ENCODE assay signal across 9 cellular contexts in the genomic region with DNA sequence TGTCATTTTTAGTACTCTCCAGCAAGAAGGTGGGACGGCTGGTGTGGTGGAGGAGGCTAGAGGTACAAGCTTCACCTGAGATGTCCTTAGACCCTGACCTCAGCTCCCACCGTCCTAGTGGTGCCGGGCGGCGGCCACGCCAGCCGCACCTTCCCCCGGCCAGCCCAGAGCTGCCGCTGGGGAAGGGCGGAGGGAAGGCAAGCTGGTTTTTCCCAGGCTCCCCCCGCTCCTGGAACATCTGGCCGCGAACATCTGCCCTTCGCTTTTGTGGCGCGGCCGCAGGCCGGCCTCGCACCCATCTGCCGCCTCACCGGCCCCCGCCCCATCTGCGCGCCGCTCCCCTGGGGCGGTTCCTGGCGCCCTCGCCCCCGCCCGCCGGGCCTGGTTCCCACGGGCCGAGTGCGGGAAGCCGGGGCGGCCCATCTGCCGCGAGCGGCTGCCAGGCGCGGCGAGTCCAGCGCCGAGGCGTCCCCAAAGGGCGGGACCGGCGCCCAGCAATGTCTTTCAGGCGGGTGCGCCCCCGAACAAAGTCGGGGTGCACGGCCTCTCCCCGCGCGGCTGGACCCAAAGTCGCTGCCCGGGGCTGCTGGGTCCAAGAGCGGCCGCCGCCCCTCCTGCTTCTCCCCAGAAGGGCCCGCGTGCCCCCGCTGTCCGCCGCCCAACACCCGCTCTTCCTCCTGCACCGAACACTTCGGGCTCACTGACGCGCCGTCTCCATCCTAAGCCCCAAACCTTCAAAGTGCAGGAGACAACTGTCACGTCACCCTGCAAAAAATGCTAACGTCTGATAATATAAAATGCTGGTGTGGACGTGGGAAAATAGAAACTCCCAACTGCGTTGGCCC. TPM values are rescaled to one million over a fixed set of nuclear protein-coding genes. Genes with fewer than 3 reads are reported as not detected.
DNase-seq lines count a peak whose midpoint lies in the region; ATAC-seq, FAIRE-seq and TF ChIP-seq lines count a peak whose summit lies in the region.
"Had no signal": no experiment of that assay in that cellular context is flagged by ENCODE, and none has a peak within 500 bp of the region (broad histone marks: within the 10 kb centered on the region; RNA-seq: fewer than 3 reads in every experiment).

No MANE protein-coding gene starts in this region.

- ATAC-seq in GM12878 = peak; percentile 69
- ATAC-seq in stimulated activated naive CD8-positive, alpha-beta T cell treated with anti-CD3 and anti-CD28 coated beads, Interleukin-15, amount 100 ng/mL, for 72 hours = peak; percentile 63
- no peak for ATAC-seq in GM18520 (IDR thresholded peaks at IDR 0.05; ENCODE audit: unreplicated experiment)
- ATAC-seq in HG03280 (IDR thresholded peaks at IDR 0.05; ENCODE audit: unreplicated experiment) = no peak

- no peak for TF ChIP-seq EP300 in GM12878 (IDR thresholded peaks at IDR 0.05; ENCODE audit: borderline replicate concordance in 1 of 2, control insufficient read depth in 1 of 2, low read depth in 2 of 2, low read length in 2 of 2)

- in situ Hi-C loops in GM12878 (cut with MboI) = no loop called here

- no peaks in the 10 kb centered on the region for H3K9me3 Mint-ChIP-seq in stimulated activated naive CD8-positive, alpha-beta T cell treated with anti-CD3 and anti-CD28 coated beads, Interleukin-15, amount 100 ng/mL, for 72 hours

- H3K36me3 ChIP-seq in HUES6 (ENCODE audit: control insufficient read depth, insufficient read depth, low read length) (no peaks in the 10 kb centered on the region), GM12878 (ENCODE audit: control insufficient read depth in 2 of 2, insufficient read depth in 2 of 2, low read length in 1 of 2) (no peaks in the 10 kb centered on the region)

- SMC1A ChIA-PET in GM12878 (lab: Charles Lee; ENCODE audit: uncharacterized antibody, unreplicated experiment) = interaction anchor here (0.7 to 1.2 kb wide), 2 partner anchors 24 to 25 kb away, joined by 4 to 5 read pairs; no protein-coding TSS in a partner anchor

- peak overlapping the region; percentile 82 to 83 for H3K4me3 Mint-ChIP-seq in stimulated activated naive CD8-positive, alpha-beta T cell treated with anti-CD3 and anti-CD28 coated beads, Interleukin-15, amount 100 ng/mL, for 72 hours

- no peak overlapping the region for H3K27ac Mint-ChIP-seq in stimulated activated naive CD8-positive, alpha-beta T cell treated with anti-CD3 and anti-CD28 coated beads, Interleukin-15, amount 100 ng/mL, for 72 hours

- CTCF ChIA-PET in GM12878 (lab: Yijun Ruan, JAX) = interaction anchor here (0.8 to 2.1 kb wide), 4 partner anchors 15 to 25 kb away, joined by 3 to 9 read pairs (median 6); no protein-coding TSS in a partner anchor

- peaks cover 7% of the 10 kb centered on the region for H3K4me1 Mint-ChIP-seq in stimulated activated naive CD8-positive, alpha-beta T cell treated with anti-CD3 and anti-CD28 coated beads, Interleukin-15, amount 100 ng/mL, for 72 hours

- TF ChIP-seq RAD21 in GM12878 (IDR thresholded peaks at IDR 0.05; ENCODE audit: insufficient read depth, low read depth, low read length) = no peak

- no peaks in the 10 kb centered on the region for H3K9me3 ChIP-seq in HUES6 (ENCODE audit: control insufficient read depth, insufficient read depth, low read depth, low read length)
- no peaks in the 10 kb centered on the region for H3K9me3 ChIP-seq in GM12878 (replicated peaks; ENCODE audit: control insufficient read depth, insufficient read depth, low read length)

- no peak for TF ChIP-seq CTCF in GM12878 (IDR thresholded peaks at IDR 0.05 in 2 of 3, conservative IDR thresholded peaks at IDR 0.05 in 1 of 3; ENCODE audit: control insufficient read depth in 2 of 3, extremely low read depth in 1 of 3, insufficient read depth in 1 of 3, low read depth in 3 of 3, low read length in 3 of 3)

- H3K9ac ChIP-seq in HUES6 (ENCODE audit: low read length) (peak overlapping the region; percentile 71), GM12878 (ENCODE audit: control insufficient read depth, insufficient read depth, low read length) (no peak overlapping the region)

- TF ChIP-seq POLR2A in GM12878 (IDR thresholded peaks at IDR 0.05; ENCODE audit: low read depth, low read length) = no peak

- RAD21 ChIA-PET in GM12878 (lab: Charles Lee; ENCODE audit: unreplicated experiment) = interaction anchor here (0.7 to 3.1 kb wide), 3 partner anchors 15 to 25 kb away, joined by 3 to 10 read pairs (median 3); no protein-coding TSS in a partner anchor

- peak overlapping the region; percentile 68 for H3K4me2 ChIP-seq in GM12878 (ENCODE audit: control insufficient read depth, insufficient read depth)

- H3K4me1 ChIP-seq in HUES6 (ENCODE audit: control insufficient read depth, insufficient read depth, low read length) (peaks cover 41% of the 10 kb centered on the region), GM12878 (ENCODE audit: control insufficient read depth, insufficient read depth, low read length) (no peaks in the 10 kb centered on the region)

- POLR2A ChIA-PET in GM12878 (lab: Charles Lee) = no interaction called here

- no peaks in the 10 kb centered on the region for H3K79me2 ChIP-seq in GM12878 (ENCODE audit: control insufficient read depth, insufficient read depth, low read length)

- intact Hi-C loops in GM12878 (cut with micrococcal nuclease; ENCODE audit: unreplicated experiment) = no loop called here

- H2AFZ ChIP-seq in GM12878 (ENCODE audit: control insufficient read depth, low read depth, low read length) = peak overlapping the region; percentile 34

- DNase-seq in CD1c-positive myeloid dendritic cell (ENCODE audit: extremely low spot score) (peak; percentile 58), GM12878 (ENCODE audit: low read depth, low spot score) (no peak), islet precursor cell (peak; percentile 86), superior temporal gyrus (ENCODE audit: extremely low spot score) (no peak)
- no peak for DNase-seq in stimulated activated naive CD8-positive, alpha-beta T cell treated with anti-CD3 and anti-CD28 coated beads, Interleukin-15, amount 100 ng/mL, for 72 hours

- H3K27me3 ChIP-seq in HUES6 (ENCODE audit: control insufficient read depth, insufficient read depth, low read length) (no peaks in the 10 kb centered on the region), GM12878 (replicated peaks in 1 of 2; ENCODE audit: control insufficient read depth in 2 of 2, insufficient read depth in 2 of 2, low read length in 1 of 2) (peaks cover 2% of the 10 kb centered on the region in 2 experiments; a peak in 2 of 4 replicates)

- H3K27me3 Mint-ChIP-seq in stimulated activated naive CD8-positive, alpha-beta T cell treated with anti-CD3 and anti-CD28 coated beads, Interleukin-15, amount 100 ng/mL, for 72 hours = peaks cover 39% of the 10 kb centered on the region

- 9% methylated on average over 45 of the region's 76 CpGs for WGBS in GM12878 (ENCODE audit: insufficient coverage, insufficient replicate concordance, low lambda C conversion rate, missing lambda C conversion rate)

- no TSS peak for BruUV-seq in GM12878 (replicated peaks; lab: Mats Ljungman, UMichigan)

- H4K20me1 ChIP-seq in GM12878 (ENCODE audit: control insufficient read depth, insufficient read depth) = no peaks in the 10 kb centered on the region

- no peak for FAIRE-seq in GM12878 (lab: Jason Lieb, UNC)

- H3K27ac ChIP-seq in HUES6 (ENCODE audit: low read depth, low read length) (peak overlapping the region; percentile 98; the same call in 1 of the 2 replicates), GM12878 (ENCODE audit: control insufficient read depth, insufficient read depth) (no peak overlapping the region)

- H3K4me3 ChIP-seq in HUES6 (ENCODE audit: low read depth, low read length) (peak overlapping the region; percentile 42), GM12878 (0 out of 2 replicates have a peak overlapping the region, but pooled peaks have one; percentile 4)

TF ChIP-seq in GM12878, 131 proteins besides CTCF, POLR2A, EP300 and RAD21 (continues in another document):
- TF ChIP-seq SUZ12 (IDR thresholded peaks at IDR 0.05; ENCODE audit: unreplicated experiment) = peak; percentile 72
- TF ChIP-seq GATAD2B (conservative IDR thresholded peaks at IDR 0.05; ENCODE audit: low read depth) = peak; percentile 94
- TF ChIP-seq EGR1 (IDR thresholded peaks at IDR 0.05; ENCODE audit: borderline replicate concordance in 1 of 2, low read depth in 2 of 2, low read length in 2 of 2) = peak in 1 of 2 experiments; percentile 24; a peak in 1 of 3 replicates
- TF ChIP-seq IKZF1 (conservative IDR thresholded peaks at IDR 0.05) = peak; percentile 62

RNA-seq across cellular contexts. Expression of a gene that starts 17.3 kb away (rescaled TPM):
- total RNA-seq in GM12878 (2013; cell fraction: nucleolus; rRNA removed) = 0.56 and 1.1 TPM in 2 replicates
- total RNA-seq in GM12878 (2014; rRNA removed) = 0.38 and 0.56 TPM in 2 replicates
- total RNA-seq in GM12878 (2014; rRNA removed; fragmentation: Illumina TruSeq; extraction: Trizol) = 0.13 and 0.14 TPM in 2 replicates
- total RNA-seq in GM12878 (2021) = 0.49 and 1.0 TPM in 2 replicates
- polyA plus RNA-seq in GM12878 (2011; ENCODE audit: low read depth) = not detected
- polyA plus RNA-seq in GM12878 (2011; rRNA removed) = 0.31 TPM in 1 of 2 replicates, not detected in the other
- polyA plus RNA-seq in GM12878 (2011; cell fraction: cytosol; rRNA removed) = 1.1 and 1.2 TPM in 2 replicates
- 1.2 and 1.7 TPM in 2 replicates for polyA plus RNA-seq in GM12878 (2011; cell fraction: nucleus; rRNA removed)
- polyA plus RNA-seq in GM12878 (2012) = 0.15 and 0.21 TPM in 2 replicates
- polyA plus RNA-seq in GM12878 (2014; fragmentation: Illumina TruSeq; extraction: Trizol) = not detected in 2 replicates
- under 1 TPM in 1 of 2 experiments, not detected in 1; 0.09 TPM for polyA plus RNA-seq in GM12878 (2014; fragmentation: Nextera tagmentation; extraction: Ambion mirVana)
- polyA plus RNA-seq in GM12878 (2014; rRNA removed) = 0.46 and 0.71 TPM in 2 replicates
- 1 to 10 TPM in 1 of 2 experiments, under 1 TPM in 1; 0.87 to 1.3 TPM for polyA plus RNA-seq in GM12878 (2016; fragmentation: Nextera tagmentation; extraction: Ambion mirVana)
- 0.62 TPM in 1 of 2 replicates, not detected in the other for polyA minus RNA-seq in GM12878 (2011; rRNA and poly(A)+ RNA removed)
- polyA minus RNA-seq in GM12878 (2011; cell fraction: cytosol; rRNA and poly(A)+ RNA removed) = 8.9 and 10.8 TPM in 2 replicates
- 1.7 and 4.2 TPM in 2 replicates for polyA minus RNA-seq in GM12878 (2011; cell fraction: nucleus; rRNA and poly(A)+ RNA removed)

RNA-seq across cellular contexts. Expression of a gene that starts 49.9 kb away (rescaled TPM):
- not detected in 2 replicates for total RNA-seq in GM12878 (2013; cell fraction: nucleolus; rRNA removed)
- total RNA-seq in GM12878 (2014; rRNA removed) (not detected in 2 replicates), GM12878 (2014; rRNA removed; fragmentation: Illumina TruSeq; extraction: Trizol) (not detected in 2 replicates), GM12878 (2021) (not detected in 2 replicates)
- not detected for polyA plus RNA-seq in GM12878 (2011; ENCODE audit: low read depth)
- polyA plus RNA-seq in GM12878 (2011; rRNA removed) (not detected in 2 replicates), GM12878 (2014; fragmentation: Illumina TruSeq; extraction: Trizol) (not detected in 2 replicates), GM12878 (2014; fragmentation: Nextera tagmentation; extraction: Ambion mirVana) (not detected), GM12878 (2014; rRNA removed) (0.34 TPM in 1 of 2 replicates, not detected in the other), GM12878 (2016; fragmentation: Nextera tagmentation; extraction: Ambion mirVana) (not detected)
- 0.12 and 0.19 TPM in 2 replicates for polyA plus RNA-seq in GM12878 (2011; cell fraction: cytosol; rRNA removed)
- polyA plus RNA-seq in GM12878 (2011; cell fraction: nucleus; rRNA removed) = not detected in 2 replicates
- 0.25 and 0.34 TPM in 2 replicates for polyA plus RNA-seq in GM12878 (2012)
- polyA minus RNA-seq in GM12878 (2011; rRNA and poly(A)+ RNA removed) = not detected in 2 replicates
- polyA minus RNA-seq in GM12878 (2011; cell fraction: cytosol; rRNA and poly(A)+ RNA removed) = not detected in 2 replicates
- polyA minus RNA-seq in GM12878 (2011; cell fraction: nucleus; rRNA and poly(A)+ RNA removed) = not detected in 2 replicates
- total RNA-seq: myocyte had no signal

Comparison
In these comparisons a context has a peak if more than half of its experiments do, and no peak if none do; other contexts are left out.
1. DNase-seq: peak in CD1c-positive myeloid dendritic cell (single experiment) and islet precursor cell (single experiment); none in GM12878 (single experiment), stimulated activated naive CD8-positive, alpha-beta T cell treated with anti-CD3 and anti-CD28 coated beads, Interleukin-15, amount 100 ng/mL, for 72 hours (0 of 2) and superior temporal gyrus (single experiment).
2. ATAC-seq: peak in GM12878 (single experiment) and stimulated activated naive CD8-positive, alpha-beta T cell treated with anti-CD3 and anti-CD28 coated beads, Interleukin-15, amount 100 ng/mL, for 72 hours (single experiment); none in GM18520 (single experiment) and HG03280 (single experiment).